ENCODE assay signal across 9 cellular contexts in genomic region chrX:115330498-115331138, GRCh38. TPM values are rescaled to one million over a fixed set of nuclear protein-coding genes. Genes with fewer than 3 reads are reported as not detected.
DNase-seq lines count a peak whose midpoint lies in the region; ATAC-seq and TF ChIP-seq lines count a peak whose summit lies in the region.
"Had no signal": no experiment of that assay in that cellular context is flagged by ENCODE, and none has a peak within 500 bp of the region (broad histone marks: within the 10 kb centered on the region; RNA-seq: fewer than 3 reads in every experiment).

No MANE protein-coding gene starts in this region.

- H3K9me3 ChIP-seq in breast epithelium = no peaks in the 10 kb centered on the region
- H3K9me3 ChIP-seq in testis = no peaks in the 10 kb centered on the region

- DNase-seq in SIG-M5 treated with dmso at 0.1 percent for 504 hours (lab: John Stamatoyannopoulos, UW; ENCODE audit: unreplicated experiment) = peak; percentile 37
- no peak for DNase-seq in SIG-M5 (lab: John Stamatoyannopoulos, UW)
- peak; percentile 80 for DNase-seq in HEK293T (ENCODE audit: extremely low spot score)
- peak; percentile 55 for DNase-seq in NCI-H460 (ENCODE audit: extremely low read depth, low read depth)
- peak in 1 of 2 donors; percentile 24 for DNase-seq in breast epithelium (ENCODE audit: low spot score in 2 of 2)
- DNase-seq in kidney epithelial cell (ENCODE audit: low read depth) = peak; percentile 14
- peak; percentile 26 for DNase-seq in testis

- ATAC-seq in HG03039 (IDR thresholded peaks at IDR 0.05; ENCODE audit: unreplicated experiment) = no peak

- H3K27me3 ChIP-seq in breast epithelium (peaks cover 0 to 67% of the 10 kb centered on the region in 2 donors), kidney epithelial cell (ENCODE audit: control insufficient read depth, insufficient read depth, low read length) (peaks cover 3% of the 10 kb centered on the region), testis (no peaks in the 10 kb centered on the region)

- 11 to 15% methylated on average over 17 to 18 of the region's 18 CpGs for WGBS in testis, 2 donors

- H3K36me3 ChIP-seq in breast epithelium (no peaks in the 10 kb centered on the region), kidney epithelial cell (ENCODE audit: control insufficient read depth, insufficient read depth, low read length) (no peaks in the 10 kb centered on the region), testis (ENCODE audit: low read depth, missing control alignments) (no peaks in the 10 kb centered on the region)

- peak; percentile 55 to 79 (median 57) for TF ChIP-seq CTCF in breast epithelium (IDR thresholded peaks at IDR 0.05)
- TF ChIP-seq CTCF in kidney epithelial cell (IDR thresholded peaks at IDR 0.05; ENCODE audit: insufficient read depth, low read length, poor library complexity, severe bottlenecking) = peak; percentile 80
- TF ChIP-seq CTCF in testis (IDR thresholded peaks at IDR 0.05) = peak; percentile 62 to 84 (median 80)

- TF ChIP-seq POLR2A in breast epithelium (IDR thresholded peaks at IDR 0.05) (no peak), testis (IDR thresholded peaks at IDR 0.05) (no peak)

- peak overlapping the region in 1 of 3 donors; percentile 21 for H3K4me3 ChIP-seq in breast epithelium
- no peak overlapping the region for H3K4me3 ChIP-seq in kidney epithelial cell (ENCODE audit: low read depth, low read length)
- no peak overlapping the region for H3K4me3 ChIP-seq in testis

- H3K27ac ChIP-seq in breast epithelium (no peak overlapping the region), testis (no peak overlapping the region)

- POLR2A ChIA-PET in HEK293T (lab: Yijun Ruan, JAX) = interaction anchor here (0.6 kb wide), 1 partner anchor 20 kb away, joined by 3 read pairs; no protein-coding TSS in a partner anchor

- H3K4me1 ChIP-seq in breast epithelium (peaks cover 0 to 3% of the 10 kb centered on the region in 2 donors), testis (no peaks in the 10 kb centered on the region)

- CTCF ChIA-PET in HEK293T (lab: Yijun Ruan, JAX) = interaction anchor here (0.6 to 2.0 kb wide), 6 partner anchors 43 to 362 kb away, joined by 3 to 11 read pairs (median 3); no protein-coding TSS in a partner anchor

- intact Hi-C loops in breast epithelium (cut with DNase I; ENCODE audit: low total_unique reads) = loop anchor here (2.0 to 10.0 kb wide), 2 partner anchors 20 to 314 kb away; no protein-coding TSS in a partner anchor
- intact Hi-C loops in testis (cut with DNase I; ENCODE audit: low total_unique reads) = loop anchor here (10.0 kb wide), 1 partner anchor 304 kb away; no protein-coding TSS in a partner anchor

TF ChIP-seq in HEK293T, 16 proteins besides CTCF, POLR2A, EP300 and RAD21:
- TF ChIP-seq FOXA1 (IDR thresholded peaks at IDR 0.05) = no peak
- no peak for TF ChIP-seq TARDBP (IDR thresholded peaks at IDR 0.05)
- TF ChIP-seq ZNF384 (IDR thresholded peaks at IDR 0.05) = peak; percentile 56; the same call in 1 of the 2 replicates

RNA-seq across cellular contexts. Expression of gene LUZP4, which starts 41.1 kb away (rescaled TPM):
- total RNA-seq in NCI-H460 (2014; rRNA removed; shearing (Covaris generic)) = not detected in 2 replicates
- not detected in 2 replicates for polyA plus RNA-seq in NCI-H460 (2014; cell fraction: nucleus; rRNA removed)
- total RNA-seq in breast epithelium (not detected), kidney epithelial cell (not detected in 2 replicates), testis (10 to 100 TPM in 1 of 2 donors, 1 to 10 TPM in 1; 9.4 to 13.7 TPM)
- polyA plus RNA-seq in testis (ENCODE audit: insufficient read depth, low read depth, low replicate concordance) = 11.2 TPM
- total RNA-seq: temporal lobe had no signal

Comparison
In these comparisons a context has a peak if more than half of its experiments do, and no peak if none do; other contexts are left out.
1. RNA of gene LUZP4, which starts 41.1 kb away (total RNA-seq): 9.4 to 13.7 TPM in testis; not detected in NCI-H460, not detected in breast epithelium and not detected in kidney epithelial cell; every median in the first group is over 10 times any median in the second.
2. Peak in every context shown above with its lines, with median percentiles within 50 percentile points of each other: CTCF ChIP-seq.